ENCODE assay signal across 1 cellular context in the genomic region with DNA sequence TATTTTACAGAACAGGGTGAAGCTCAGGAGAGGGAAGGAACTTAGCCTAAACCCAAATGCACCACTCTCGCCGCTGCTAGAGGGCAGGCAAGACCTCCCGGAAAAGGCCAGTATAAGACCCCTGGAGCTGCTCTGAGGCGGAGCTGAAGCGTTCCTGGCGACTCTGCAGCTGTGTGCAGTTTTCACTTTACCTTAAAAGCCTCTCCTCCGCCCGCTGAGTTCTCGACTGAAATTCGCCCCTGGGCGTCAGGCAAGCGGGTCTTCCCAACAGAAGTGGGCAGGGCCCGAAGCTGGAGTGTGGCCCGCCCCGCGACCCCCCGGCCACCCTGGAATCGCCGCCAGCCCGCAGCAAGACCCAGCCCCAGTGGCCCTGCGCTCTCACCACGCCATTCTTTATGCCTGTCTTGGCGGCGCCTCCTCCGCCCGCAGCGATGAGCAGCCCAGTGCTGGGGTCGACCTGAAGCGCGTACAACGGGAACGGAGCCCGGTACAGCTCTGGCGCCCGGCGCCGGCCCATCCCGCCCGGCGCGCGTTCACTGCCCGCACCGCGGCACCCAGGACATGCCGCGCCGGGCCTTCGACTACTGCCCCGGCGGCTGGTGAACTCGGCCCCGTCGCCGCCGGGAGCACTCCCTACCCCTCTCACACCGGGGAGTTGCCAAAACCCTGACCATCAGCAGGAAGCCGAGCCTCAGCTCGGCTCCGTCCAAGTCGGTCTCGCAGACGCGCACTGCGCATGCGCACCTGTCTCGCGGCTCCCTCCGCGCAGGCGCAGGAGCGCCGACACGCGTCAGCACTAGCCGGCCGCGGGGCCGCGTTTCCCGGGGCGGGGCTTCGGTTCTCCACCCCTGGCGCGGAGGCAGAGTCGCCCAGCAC.
TF ChIP-seq lines count a peak whose summit lies in the region.

A gene with protein sequence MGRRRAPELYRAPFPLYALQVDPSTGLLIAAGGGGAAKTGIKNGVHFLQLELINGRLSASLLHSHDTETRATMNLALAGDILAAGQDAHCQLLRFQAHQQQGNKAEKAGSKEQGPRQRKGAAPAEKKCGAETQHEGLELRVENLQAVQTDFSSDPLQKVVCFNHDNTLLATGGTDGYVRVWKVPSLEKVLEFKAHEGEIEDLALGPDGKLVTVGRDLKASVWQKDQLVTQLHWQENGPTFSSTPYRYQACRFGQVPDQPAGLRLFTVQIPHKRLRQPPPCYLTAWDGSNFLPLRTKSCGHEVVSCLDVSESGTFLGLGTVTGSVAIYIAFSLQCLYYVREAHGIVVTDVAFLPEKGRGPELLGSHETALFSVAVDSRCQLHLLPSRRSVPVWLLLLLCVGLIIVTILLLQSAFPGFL (minus strand): TSS at position 732 of the 876 bp plus-strand sequence. CDS start 215 bp downstream, at position 517.

TF ChIP-seq in HepG2, 621 proteins besides CTCF, POLR2A, EP300 and RAD21 (continued from another document and continues in another):
- TF ChIP-seq ZNF264 (CRISPR knock-in tag; IDR thresholded peaks at IDR 0.05) (0 out of 2 replicates have a peak, but pooled peaks have one; percentile 40), ZSCAN12 (CRISPR knock-in tag; IDR thresholded peaks at IDR 0.05) (peak; percentile 73), ZNF614 (CRISPR knock-in tag; IDR thresholded peaks at IDR 0.05; ENCODE audit: borderline replicate concordance) (peak; percentile 48; the same call in 1 of the 2 replicates), ZMAT3 (CRISPR knock-in tag; conservative IDR thresholded peaks at IDR 0.05) (peak; percentile 90), RFX5 (IDR thresholded peaks at IDR 0.05; ENCODE audit: low read depth, low read length) (peak; percentile 27; the same call in 1 of the 2 replicates), SMAD1 (CRISPR knock-in tag; IDR thresholded peaks at IDR 0.05; ENCODE audit: borderline replicate concordance, low read depth) (peak; percentile 71; the same call in 1 of the 2 replicates), HOXA3 (CRISPR knock-in tag; IDR thresholded peaks at IDR 0.05) (peak; percentile 97), NFE2L1 (CRISPR knock-in tag; IDR thresholded peaks at IDR 0.05; ENCODE audit: borderline replicate concordance) (no peak), XRCC5 (optimal IDR thresholded peaks at IDR 0.05; ENCODE audit: low read length) (peak; percentile 42), KDM2A (CRISPR knock-in tag; IDR thresholded peaks at IDR 0.05; ENCODE audit: borderline replicate concordance, low read depth) (peak; percentile 65), KLF6 (CRISPR knock-in tag; IDR thresholded peaks at IDR 0.05) (no peak; the same call in none of the 2 replicates), ZNF335 (CRISPR knock-in tag; IDR thresholded peaks at IDR 0.05) (no peak; the same call in 1 of the 2 replicates), NONO (IDR thresholded peaks at IDR 0.05) (no peak), NONO (CRISPR knock-in tag; conservative IDR thresholded peaks at IDR 0.05) (peak; percentile 57; the same call in 1 of the 2 replicates), AGO2 (optimal IDR thresholded peaks at IDR 0.05; ENCODE audit: low read depth, low read length) (peak; percentile 94), ZNF766 (CRISPR knock-in tag; IDR thresholded peaks at IDR 0.05; ENCODE audit: borderline replicate concordance) (0 out of 2 replicates have a peak, but pooled peaks have one; percentile 45), CBFB (CRISPR knock-in tag; IDR thresholded peaks at IDR 0.05) (0 out of 2 replicates have a peak, but pooled peaks have one; percentile 30), RBAK (CRISPR knock-in tag; IDR thresholded peaks at IDR 0.05) (no peak), DMAP1 (CRISPR knock-in tag; IDR thresholded peaks at IDR 0.05) (peak; percentile 61; the same call in 1 of the 2 replicates), GATA4 (IDR thresholded peaks at IDR 0.05; ENCODE audit: borderline replicate concordance, low read depth) (peak; percentile 59; the same call in 1 of the 2 replicates), SMC3 (IDR thresholded peaks at IDR 0.05; ENCODE audit: low read length) (peak; percentile 48; the same call in 1 of the 2 replicates), ZFX (CRISPR knock-in tag; IDR thresholded peaks at IDR 0.05; ENCODE audit: low read depth) (peak; percentile 75; the same call in 1 of the 2 replicates), KMT2A (CRISPR knock-in tag; IDR thresholded peaks at IDR 0.05) (peak; percentile 77; the same call in 1 of the 2 replicates), FOSL2 (CRISPR knock-in tag; IDR thresholded peaks at IDR 0.05) (peak; percentile 10), MYNN (CRISPR knock-in tag; IDR thresholded peaks at IDR 0.05; ENCODE audit: low read depth) (peak; percentile 52; the same call in 1 of the 2 replicates), MED1 (CRISPR knock-in tag; IDR thresholded peaks at IDR 0.05) (peak; percentile 70), TMF1 (CRISPR knock-in tag; IDR thresholded peaks at IDR 0.05; ENCODE audit: low read depth) (0 out of 2 replicates have a peak, but pooled peaks have one; percentile 14), ZNF468 (CRISPR knock-in tag; IDR thresholded peaks at IDR 0.05) (no peak), ZNF709 (CRISPR knock-in tag; IDR thresholded peaks at IDR 0.05) (no peak; the same call in 1 of the 2 replicates), STAG1 (CRISPR knock-in tag; IDR thresholded peaks at IDR 0.05) (peak; percentile 37), ZNF530 (CRISPR knock-in tag; IDR thresholded peaks at IDR 0.05; ENCODE audit: low read depth) (0 out of 2 replicates have a peak, but pooled peaks have one; percentile 46), GLI4 (CRISPR knock-in tag; IDR thresholded peaks at IDR 0.05; ENCODE audit: borderline replicate concordance) (peak; percentile 44; the same call in 1 of the 2 replicates), YY1 (IDR thresholded peaks at IDR 0.05; ENCODE audit: insufficient read depth, insufficient replicate concordance, low read depth, low read length) (peak; percentile 99)
- TF ChIP-seq, protein P1, sequence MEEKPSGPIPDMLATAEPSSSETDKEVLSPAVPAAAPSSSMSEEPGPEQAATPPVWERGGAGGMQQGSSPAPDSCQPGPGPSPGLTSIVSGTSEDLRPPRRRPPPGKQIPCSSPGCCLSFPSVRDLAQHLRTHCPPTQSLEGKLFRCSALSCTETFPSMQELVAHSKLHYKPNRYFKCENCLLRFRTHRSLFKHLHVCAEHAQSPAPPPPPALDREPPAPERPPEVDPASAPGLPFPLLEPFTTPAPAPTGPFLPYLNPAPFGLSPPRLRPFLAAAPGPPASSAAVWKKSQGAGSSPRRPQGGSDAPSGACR (CRISPR knock-in tag; IDR thresholded peaks at IDR 0.05) = no peak; the same call in 1 of the 2 replicates
- TF ChIP-seq, protein P2, sequence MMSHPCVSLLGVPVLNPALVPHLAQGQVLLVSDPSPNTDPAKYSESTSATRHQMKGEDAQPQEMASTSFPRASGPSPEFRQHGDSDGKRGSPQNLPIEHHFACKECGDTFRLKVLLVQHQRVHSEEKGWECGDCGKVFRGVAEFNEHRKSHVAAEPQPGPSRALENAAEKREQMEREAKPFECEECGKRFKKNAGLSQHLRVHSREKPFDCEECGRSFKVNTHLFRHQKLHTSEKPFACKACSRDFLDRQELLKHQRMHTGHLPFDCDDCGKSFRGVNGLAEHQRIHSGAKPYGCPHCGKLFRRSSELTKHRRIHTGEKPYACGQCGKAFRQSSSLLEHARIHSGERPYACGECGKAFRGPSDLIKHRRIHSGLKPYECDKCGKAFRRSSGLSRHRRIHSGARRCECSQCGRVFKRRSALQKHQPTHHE (CRISPR knock-in tag; IDR thresholded peaks at IDR 0.05; ENCODE audit: borderline replicate concordance) = peak; percentile 91
- TF ChIP-seq, protein P3, sequence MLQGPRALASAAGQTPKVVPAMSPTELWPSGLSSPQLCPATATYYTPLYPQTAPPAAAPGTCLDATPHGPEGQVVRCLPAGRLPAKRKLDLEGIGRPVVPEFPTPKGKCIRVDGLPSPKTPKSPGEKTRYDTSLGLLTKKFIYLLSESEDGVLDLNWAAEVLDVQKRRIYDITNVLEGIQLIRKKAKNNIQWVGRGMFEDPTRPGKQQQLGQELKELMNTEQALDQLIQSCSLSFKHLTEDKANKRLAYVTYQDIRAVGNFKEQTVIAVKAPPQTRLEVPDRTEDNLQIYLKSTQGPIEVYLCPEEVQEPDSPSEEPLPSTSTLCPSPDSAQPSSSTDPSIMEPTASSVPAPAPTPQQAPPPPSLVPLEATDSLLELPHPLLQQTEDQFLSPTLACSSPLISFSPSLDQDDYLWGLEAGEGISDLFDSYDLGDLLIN (CRISPR knock-in tag; IDR thresholded peaks at IDR 0.05; ENCODE audit: borderline replicate concordance) = peak; percentile 22; the same call in 1 of the 2 replicates
- TF ChIP-seq, protein P4, sequence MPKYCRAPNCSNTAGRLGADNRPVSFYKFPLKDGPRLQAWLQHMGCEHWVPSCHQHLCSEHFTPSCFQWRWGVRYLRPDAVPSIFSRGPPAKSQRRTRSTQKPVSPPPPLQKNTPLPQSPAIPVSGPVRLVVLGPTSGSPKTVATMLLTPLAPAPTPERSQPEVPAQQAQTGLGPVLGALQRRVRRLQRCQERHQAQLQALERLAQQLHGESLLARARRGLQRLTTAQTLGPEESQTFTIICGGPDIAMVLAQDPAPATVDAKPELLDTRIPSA (CRISPR knock-in tag; IDR thresholded peaks at IDR 0.05; ENCODE audit: borderline replicate concordance) = no peak
- TF ChIP-seq, protein P5, sequence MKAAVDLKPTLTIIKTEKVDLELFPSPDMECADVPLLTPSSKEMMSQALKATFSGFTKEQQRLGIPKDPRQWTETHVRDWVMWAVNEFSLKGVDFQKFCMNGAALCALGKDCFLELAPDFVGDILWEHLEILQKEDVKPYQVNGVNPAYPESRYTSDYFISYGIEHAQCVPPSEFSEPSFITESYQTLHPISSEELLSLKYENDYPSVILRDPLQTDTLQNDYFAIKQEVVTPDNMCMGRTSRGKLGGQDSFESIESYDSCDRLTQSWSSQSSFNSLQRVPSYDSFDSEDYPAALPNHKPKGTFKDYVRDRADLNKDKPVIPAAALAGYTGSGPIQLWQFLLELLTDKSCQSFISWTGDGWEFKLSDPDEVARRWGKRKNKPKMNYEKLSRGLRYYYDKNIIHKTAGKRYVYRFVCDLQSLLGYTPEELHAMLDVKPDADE (CRISPR knock-in tag; IDR thresholded peaks at IDR 0.05) = peak; percentile 68; the same call in 1 of the 2 replicates
- TF ChIP-seq, protein P6, sequence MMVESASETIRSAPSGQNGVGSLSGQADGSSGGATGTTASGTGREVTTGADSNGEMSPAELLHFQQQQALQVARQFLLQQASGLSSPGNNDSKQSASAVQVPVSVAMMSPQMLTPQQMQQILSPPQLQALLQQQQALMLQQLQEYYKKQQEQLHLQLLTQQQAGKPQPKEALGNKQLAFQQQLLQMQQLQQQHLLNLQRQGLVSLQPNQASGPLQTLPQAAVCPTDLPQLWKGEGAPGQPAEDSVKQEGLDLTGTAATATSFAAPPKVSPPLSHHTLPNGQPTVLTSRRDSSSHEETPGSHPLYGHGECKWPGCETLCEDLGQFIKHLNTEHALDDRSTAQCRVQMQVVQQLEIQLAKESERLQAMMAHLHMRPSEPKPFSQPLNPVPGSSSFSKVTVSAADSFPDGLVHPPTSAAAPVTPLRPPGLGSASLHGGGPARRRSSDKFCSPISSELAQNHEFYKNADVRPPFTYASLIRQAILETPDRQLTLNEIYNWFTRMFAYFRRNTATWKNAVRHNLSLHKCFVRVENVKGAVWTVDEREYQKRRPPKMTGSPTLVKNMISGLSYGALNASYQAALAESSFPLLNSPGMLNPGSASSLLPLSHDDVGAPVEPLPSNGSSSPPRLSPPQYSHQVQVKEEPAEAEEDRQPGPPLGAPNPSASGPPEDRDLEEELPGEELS (CRISPR knock-in tag; IDR thresholded peaks at IDR 0.05) = no peak; the same call in 1 of the 2 replicates
- TF ChIP-seq, protein P7, sequence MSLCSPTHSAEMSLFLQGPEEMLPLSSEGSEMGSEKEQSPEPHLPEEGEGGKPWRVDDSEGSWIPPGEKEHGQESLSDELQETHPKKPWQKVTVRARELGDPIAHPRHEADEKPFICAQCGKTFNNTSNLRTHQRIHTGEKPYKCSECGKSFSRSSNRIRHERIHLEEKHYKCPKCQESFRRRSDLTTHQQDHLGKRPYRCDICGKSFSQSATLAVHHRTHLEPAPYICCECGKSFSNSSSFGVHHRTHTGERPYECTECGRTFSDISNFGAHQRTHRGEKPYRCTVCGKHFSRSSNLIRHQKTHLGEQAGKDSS (CRISPR knock-in tag; IDR thresholded peaks at IDR 0.05; ENCODE audit: borderline replicate concordance, low read depth) = no peak; the same call in 1 of the 2 replicates
- TF ChIP-seq, protein P8, sequence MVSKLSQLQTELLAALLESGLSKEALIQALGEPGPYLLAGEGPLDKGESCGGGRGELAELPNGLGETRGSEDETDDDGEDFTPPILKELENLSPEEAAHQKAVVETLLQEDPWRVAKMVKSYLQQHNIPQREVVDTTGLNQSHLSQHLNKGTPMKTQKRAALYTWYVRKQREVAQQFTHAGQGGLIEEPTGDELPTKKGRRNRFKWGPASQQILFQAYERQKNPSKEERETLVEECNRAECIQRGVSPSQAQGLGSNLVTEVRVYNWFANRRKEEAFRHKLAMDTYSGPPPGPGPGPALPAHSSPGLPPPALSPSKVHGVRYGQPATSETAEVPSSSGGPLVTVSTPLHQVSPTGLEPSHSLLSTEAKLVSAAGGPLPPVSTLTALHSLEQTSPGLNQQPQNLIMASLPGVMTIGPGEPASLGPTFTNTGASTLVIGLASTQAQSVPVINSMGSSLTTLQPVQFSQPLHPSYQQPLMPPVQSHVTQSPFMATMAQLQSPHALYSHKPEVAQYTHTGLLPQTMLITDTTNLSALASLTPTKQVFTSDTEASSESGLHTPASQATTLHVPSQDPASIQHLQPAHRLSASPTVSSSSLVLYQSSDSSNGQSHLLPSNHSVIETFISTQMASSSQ (IDR thresholded peaks at IDR 0.05; ENCODE audit: low read depth) = no peak
- TF ChIP-seq, protein P8 (CRISPR knock-in tag; IDR thresholded peaks at IDR 0.05; ENCODE audit: borderline replicate concordance) = 0 out of 2 replicates have a peak, but pooled peaks have one; percentile 18
- TF ChIP-seq, protein P9, sequence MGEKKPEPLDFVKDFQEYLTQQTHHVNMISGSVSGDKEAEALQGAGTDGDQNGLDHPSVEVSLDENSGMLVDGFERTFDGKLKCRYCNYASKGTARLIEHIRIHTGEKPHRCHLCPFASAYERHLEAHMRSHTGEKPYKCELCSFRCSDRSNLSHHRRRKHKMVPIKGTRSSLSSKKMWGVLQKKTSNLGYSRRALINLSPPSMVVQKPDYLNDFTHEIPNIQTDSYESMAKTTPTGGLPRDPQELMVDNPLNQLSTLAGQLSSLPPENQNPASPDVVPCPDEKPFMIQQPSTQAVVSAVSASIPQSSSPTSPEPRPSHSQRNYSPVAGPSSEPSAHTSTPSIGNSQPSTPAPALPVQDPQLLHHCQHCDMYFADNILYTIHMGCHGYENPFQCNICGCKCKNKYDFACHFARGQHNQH (CRISPR knock-in tag; IDR thresholded peaks at IDR 0.05) = peak; percentile 70; the same call in 1 of the 2 replicates
